Comparison of ENCODE assay signal across 1 cellular context in the genomic region with DNA sequence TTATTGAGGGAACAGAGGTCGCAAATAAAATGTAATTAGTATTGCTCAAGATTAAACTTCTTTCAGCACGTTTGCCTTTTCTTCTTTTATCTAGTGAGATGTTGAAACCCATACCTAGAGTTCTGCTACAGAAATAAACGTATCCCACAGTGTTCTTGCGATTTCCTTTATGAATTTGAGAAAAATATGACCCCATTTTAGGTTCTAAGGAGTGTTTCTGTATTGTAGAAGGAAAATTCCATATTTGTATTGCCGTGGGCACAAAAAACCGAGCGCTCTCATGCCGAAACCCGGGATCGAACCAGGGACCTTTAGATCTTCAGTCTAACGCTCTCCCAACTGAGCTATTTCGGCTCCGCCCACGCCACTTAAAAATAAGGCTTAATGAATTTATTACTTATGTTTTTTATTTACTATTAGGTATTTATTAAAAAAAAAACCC.
TF ChIP-seq lines count a peak whose summit lies in the region.

No MANE protein-coding gene starts in this region.

TF ChIP-seq in H1, 55 proteins besides CTCF, POLR2A, EP300 and RAD21 (continued from another document):
- TF ChIP-seq, protein P1, sequence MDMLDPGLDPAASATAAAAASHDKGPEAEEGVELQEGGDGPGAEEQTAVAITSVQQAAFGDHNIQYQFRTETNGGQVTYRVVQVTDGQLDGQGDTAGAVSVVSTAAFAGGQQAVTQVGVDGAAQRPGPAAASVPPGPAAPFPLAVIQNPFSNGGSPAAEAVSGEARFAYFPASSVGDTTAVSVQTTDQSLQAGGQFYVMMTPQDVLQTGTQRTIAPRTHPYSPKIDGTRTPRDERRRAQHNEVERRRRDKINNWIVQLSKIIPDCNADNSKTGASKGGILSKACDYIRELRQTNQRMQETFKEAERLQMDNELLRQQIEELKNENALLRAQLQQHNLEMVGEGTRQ (IDR thresholded peaks at IDR 0.05; ENCODE audit: low read length), result no peak
- TF ChIP-seq ASH2L (IDR thresholded peaks at IDR 0.05; ENCODE audit: low read length), result peak; percentile 95
- peak; percentile 98 for TF ChIP-seq EGR1 (IDR thresholded peaks at IDR 0.05; ENCODE audit: borderline replicate concordance, low read depth, low read length)
TF ChIP-seq in H1: peak in this region for 6.
